Comparison of ENCODE assay signal across 8 cellular contexts in the genomic region with DNA sequence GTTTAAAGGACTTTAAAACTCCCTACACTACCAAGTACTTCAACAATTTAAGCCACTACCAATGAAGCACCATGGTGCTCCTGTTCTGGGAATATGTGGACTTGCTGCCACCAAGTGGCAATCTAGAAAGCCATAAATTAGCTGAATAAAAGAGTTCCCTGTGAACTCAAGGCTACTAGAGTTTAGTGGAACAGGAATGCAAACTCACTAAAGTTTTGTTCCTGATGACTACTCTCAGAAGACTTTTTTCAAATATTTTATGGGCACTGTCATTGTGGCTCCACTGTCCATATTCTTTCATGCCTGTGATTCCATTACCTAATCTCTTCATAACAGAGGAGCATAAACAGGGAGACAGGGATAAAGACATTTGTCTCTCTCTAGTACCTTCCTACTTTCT.
DNase-seq lines count a peak whose midpoint lies in the region; FAIRE-seq and TF ChIP-seq lines count a peak whose summit lies in the region.

No MANE protein-coding gene starts in this region.

- no peak overlapping the region for H3K27ac Mint-ChIP-seq in nephron progenitor cell

- H3K4me1 Mint-ChIP-seq in nephron progenitor cell: peaks cover 14% of the 10 kb centered on the region

- no peak for FAIRE-seq in GM12892 (lab: Jason Lieb, UNC)

- H3K9me3 Mint-ChIP-seq in nephron progenitor cell: no peaks in the 10 kb centered on the region

- no peaks in the 10 kb centered on the region for H3K27me3 Mint-ChIP-seq in nephron progenitor cell (ENCODE audit: low read depth, poor library complexity)

- H3K4me3 ChIP-seq in AG09309 (ENCODE audit: control insufficient read depth, low read depth, low read length): no peak overlapping the region
- no peak overlapping the region for H3K4me3 ChIP-seq in fibroblast of mammary gland (ENCODE audit: control insufficient read depth, low read depth, low read length)

- TF ChIP-seq CTCF in AG09309 (IDR thresholded peaks at IDR 0.05; ENCODE audit: control insufficient read depth, insufficient read depth, low read depth, low read length, missing control alignments) (peak; percentile 67), GM12874 (IDR thresholded peaks at IDR 0.05; ENCODE audit: insufficient read depth, low read depth, low read length) (peak; percentile 33; the same call in 1 of the 2 replicates), fibroblast of mammary gland (conservative IDR thresholded peaks at IDR 0.05; ENCODE audit: control insufficient read depth, insufficient read depth, low read depth, low read length) (peak; percentile 66), nephron progenitor cell (IDR thresholded peaks at IDR 0.05) (peak; percentile 40)

- H3K36me3 Mint-ChIP-seq in nephron progenitor cell (ENCODE audit: low read depth): no peaks in the 10 kb centered on the region

- DNase-seq in AG09309 (ENCODE audit: low read depth) (peak; percentile 94), NCI-H2107 (lab: John Stamatoyannopoulos, UW) (peak; percentile 4), UCSD-AML1 (lab: John Stamatoyannopoulos, UW; ENCODE audit: unreplicated experiment) (peak; percentile 14), fibroblast of mammary gland (ENCODE audit: low read depth) (peak; percentile 90), nephron progenitor cell (peak; percentile 8), GM12892 (ENCODE audit: insufficient read length) (no peak), NCI-H187 (lab: John Stamatoyannopoulos, UW) (no peak)

- TF ChIP-seq POLR2A in GM12892 (IDR thresholded peaks at IDR 0.05; ENCODE audit: low read depth, low read length): no peak

- no peak overlapping the region for H3K4me3 Mint-ChIP-seq in nephron progenitor cell

Comparison
In these comparisons a context has a peak if more than half of its experiments do, and no peak if none do; other contexts are left out.
1. DNase-seq: peak in AG09309 (single experiment), NCI-H2107 (single experiment), UCSD-AML1 (single experiment), fibroblast of mammary gland (single experiment) and nephron progenitor cell (single experiment); none in GM12892 (single experiment) and NCI-H187 (0 of 2).
2. Peak in every context shown above with its lines, with median percentiles within 50 percentile points of each other: CTCF ChIP-seq.